Comparison of ENCODE assay signal across 22 cellular contexts in genomic region chr2:239084007-239084406, GRCh38.
"Had no signal": no experiment of that assay in that cellular context is flagged by ENCODE, and none has a peak within 500 bp of the region (broad histone marks: within the 10 kb centered on the region; RNA-seq: fewer than 3 reads in every experiment).

No MANE protein-coding gene starts in this region.

- H3K4me1 Mint-ChIP-seq: endodermal cell had no signal

- ATAC-seq: effector memory CD8-positive, alpha-beta T cell; foreskin keratinocyte; gastroesophageal sphincter; heart left ventricle had no signal

- H3K27ac Mint-ChIP-seq: dendritic cell treated with granulocyte-macrophage colony-stimulating factor and Interleukin-4, amounts not matched to agents 40 ng/mL and 50 ng/mL, for 4 days had no signal

- H3K4me3 ChIP-seq: colonic mucosa, coronary artery, dorsolateral prefrontal cortex, esophagus muscularis mucosa, esophagus squamous epithelium, gastrocnemius medialis, gastroesophageal sphincter, heart left ventricle had no signal

- H3K27me3 Mint-ChIP-seq: dendritic cell treated with granulocyte-macrophage colony-stimulating factor and Interleukin-4, amounts not matched to agents 40 ng/mL and 50 ng/mL, for 4 days; effector memory CD8-positive, alpha-beta T cell had no signal

- DNase-seq: colonic mucosa; cortex of kidney; dermis blood vessel endothelial cell; dorsolateral prefrontal cortex; effector CD4-positive, alpha-beta T cell; effector CD8-positive, alpha-beta T cell; effector memory CD4-positive, alpha-beta T cell; effector memory CD8-positive, alpha-beta T cell; endodermal cell; erythroblast; esophagus squamous epithelium; foreskin fibroblast; foreskin keratinocyte; foreskin melanocyte; gastrocnemius medialis; glutamatergic neuron; head of caudate nucleus; heart left ventricle had no signal

- H3K9me3 Mint-ChIP-seq: dendritic cell treated with granulocyte-macrophage colony-stimulating factor and Interleukin-4, amounts not matched to agents 40 ng/mL and 50 ng/mL, for 4 days; effector memory CD8-positive, alpha-beta T cell; endodermal cell had no signal

- H3K4me3 Mint-ChIP-seq: dendritic cell treated with granulocyte-macrophage colony-stimulating factor and Interleukin-4, amounts not matched to agents 40 ng/mL and 50 ng/mL, for 4 days; effector memory CD8-positive, alpha-beta T cell; endodermal cell had no signal
